ENCODE assay signal across 1 cellular context in genomic region chr1:201648066-201648910, GRCh38.
TF ChIP-seq lines count a peak whose summit lies in the region.

No MANE protein-coding gene starts in this region.

TF ChIP-seq in liver, 16 proteins besides CTCF, POLR2A, EP300 and RAD21 (continued from another document):
- TF ChIP-seq, protein P1, sequence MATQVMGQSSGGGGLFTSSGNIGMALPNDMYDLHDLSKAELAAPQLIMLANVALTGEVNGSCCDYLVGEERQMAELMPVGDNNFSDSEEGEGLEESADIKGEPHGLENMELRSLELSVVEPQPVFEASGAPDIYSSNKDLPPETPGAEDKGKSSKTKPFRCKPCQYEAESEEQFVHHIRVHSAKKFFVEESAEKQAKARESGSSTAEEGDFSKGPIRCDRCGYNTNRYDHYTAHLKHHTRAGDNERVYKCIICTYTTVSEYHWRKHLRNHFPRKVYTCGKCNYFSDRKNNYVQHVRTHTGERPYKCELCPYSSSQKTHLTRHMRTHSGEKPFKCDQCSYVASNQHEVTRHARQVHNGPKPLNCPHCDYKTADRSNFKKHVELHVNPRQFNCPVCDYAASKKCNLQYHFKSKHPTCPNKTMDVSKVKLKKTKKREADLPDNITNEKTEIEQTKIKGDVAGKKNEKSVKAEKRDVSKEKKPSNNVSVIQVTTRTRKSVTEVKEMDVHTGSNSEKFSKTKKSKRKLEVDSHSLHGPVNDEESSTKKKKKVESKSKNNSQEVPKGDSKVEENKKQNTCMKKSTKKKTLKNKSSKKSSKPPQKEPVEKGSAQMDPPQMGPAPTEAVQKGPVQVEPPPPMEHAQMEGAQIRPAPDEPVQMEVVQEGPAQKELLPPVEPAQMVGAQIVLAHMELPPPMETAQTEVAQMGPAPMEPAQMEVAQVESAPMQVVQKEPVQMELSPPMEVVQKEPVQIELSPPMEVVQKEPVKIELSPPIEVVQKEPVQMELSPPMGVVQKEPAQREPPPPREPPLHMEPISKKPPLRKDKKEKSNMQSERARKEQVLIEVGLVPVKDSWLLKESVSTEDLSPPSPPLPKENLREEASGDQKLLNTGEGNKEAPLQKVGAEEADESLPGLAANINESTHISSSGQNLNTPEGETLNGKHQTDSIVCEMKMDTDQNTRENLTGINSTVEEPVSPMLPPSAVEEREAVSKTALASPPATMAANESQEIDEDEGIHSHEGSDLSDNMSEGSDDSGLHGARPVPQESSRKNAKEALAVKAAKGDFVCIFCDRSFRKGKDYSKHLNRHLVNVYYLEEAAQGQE (IDR thresholded peaks at IDR 0.05) = no peak
- TF ChIP-seq, protein P2, sequence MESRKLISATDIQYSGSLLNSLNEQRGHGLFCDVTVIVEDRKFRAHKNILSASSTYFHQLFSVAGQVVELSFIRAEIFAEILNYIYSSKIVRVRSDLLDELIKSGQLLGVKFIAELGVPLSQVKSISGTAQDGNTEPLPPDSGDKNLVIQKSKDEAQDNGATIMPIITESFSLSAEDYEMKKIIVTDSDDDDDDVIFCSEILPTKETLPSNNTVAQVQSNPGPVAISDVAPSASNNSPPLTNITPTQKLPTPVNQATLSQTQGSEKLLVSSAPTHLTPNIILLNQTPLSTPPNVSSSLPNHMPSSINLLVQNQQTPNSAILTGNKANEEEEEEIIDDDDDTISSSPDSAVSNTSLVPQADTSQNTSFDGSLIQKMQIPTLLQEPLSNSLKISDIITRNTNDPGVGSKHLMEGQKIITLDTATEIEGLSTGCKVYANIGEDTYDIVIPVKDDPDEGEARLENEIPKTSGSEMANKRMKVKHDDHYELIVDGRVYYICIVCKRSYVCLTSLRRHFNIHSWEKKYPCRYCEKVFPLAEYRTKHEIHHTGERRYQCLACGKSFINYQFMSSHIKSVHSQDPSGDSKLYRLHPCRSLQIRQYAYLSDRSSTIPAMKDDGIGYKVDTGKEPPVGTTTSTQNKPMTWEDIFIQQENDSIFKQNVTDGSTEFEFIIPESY (IDR thresholded peaks at IDR 0.05) = no peak
- TF ChIP-seq HNF4G (IDR thresholded peaks at IDR 0.05) = no peak
- no peak for TF ChIP-seq HNF4A (conservative IDR thresholded peaks at IDR 0.05)
- TF ChIP-seq NR2F2 (IDR thresholded peaks at IDR 0.05) = no peak
